Comparison of ENCODE assay signal across 13 cellular contexts in the genomic region with DNA sequence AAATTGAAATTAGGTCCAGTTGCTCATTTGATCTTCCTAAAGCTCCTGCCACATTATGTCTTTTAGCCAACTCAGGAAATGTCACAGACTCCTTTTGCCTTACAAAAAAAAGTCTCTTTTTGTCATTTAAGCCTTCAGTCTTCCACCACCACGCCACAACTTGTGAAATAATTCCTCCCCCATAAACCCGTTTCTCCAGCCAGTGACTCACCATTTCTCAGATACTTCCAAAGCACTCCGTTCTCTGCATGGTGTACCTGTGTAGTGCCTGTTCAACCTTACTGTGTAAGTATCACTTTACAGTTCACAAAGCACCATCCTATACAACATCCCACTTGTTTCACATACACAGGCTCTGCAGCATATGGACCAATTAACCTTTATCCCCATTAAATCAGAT.
DNase-seq lines count a peak whose midpoint lies in the region; ATAC-seq, FAIRE-seq and TF ChIP-seq lines count a peak whose summit lies in the region.
"Had no signal": no experiment of that assay in that cellular context is flagged by ENCODE, and none has a peak within 500 bp of the region (broad histone marks: within the 10 kb centered on the region; RNA-seq: fewer than 3 reads in every experiment).

No MANE protein-coding gene starts in this region.

- H3K4me1 ChIP-seq in skeletal muscle satellite cell (ENCODE audit: control insufficient read depth, insufficient read depth, low read length): peaks cover 10% of the 10 kb centered on the region
- peaks cover 0 to 7% (median 0%) of the 10 kb centered on the region in 4 donors for H3K4me1 ChIP-seq in right lobe of liver

- H3K4me2 ChIP-seq in skeletal muscle satellite cell (ENCODE audit: low read length): peak overlapping the region; percentile 25

- H3K27me3 ChIP-seq in skeletal muscle satellite cell (ENCODE audit: control insufficient read depth, insufficient read depth, low read length) (no peaks in the 10 kb centered on the region), right lobe of liver (no peaks in the 10 kb centered on the region)
- H3K27me3 ChIP-seq: vagina had no signal

- peak; percentile 28 for DNase-seq in HT-29 (ENCODE audit: low spot score)
- peak; percentile 33 for DNase-seq in RCC 7860 (ENCODE audit: low spot score)
- peak; percentile 60 for DNase-seq in fibroblast of pulmonary artery (ENCODE audit: low read depth)
- no peak for DNase-seq in activated CD4-positive, alpha-beta T cell treated with anti-CD3 and anti-CD28 coated beads for 48 hours
- DNase-seq in activated naive CD4-positive, alpha-beta T cell treated with anti-CD3 and anti-CD28 coated beads, Interleukin-2, amount 50 U/mL, for 72 hours (ENCODE audit: low spot score in 2 of 2): no peak
- DNase-seq in stimulated activated naive CD4-positive, alpha-beta T cell treated with Interleukin-2 at 50 U/mL for 16 hours (lab: John Stamatoyannopoulos, UW): no peak
- no peak for DNase-seq in right lobe of liver
- DNase-seq: activated CD4-positive, alpha-beta T cell treated with anti-CD3 and anti-CD28 coated beads, Interleukin-2, amount 50 U/mL, for 1 hour; activated naive CD4-positive, alpha-beta T cell treated with Interleukin-2 at 50 U/mL for 16 hours; CD4-positive, alpha-beta memory T cell; GOT3 had no signal

- 87% methylated on average over 3 of the region's 3 CpGs for WGBS in right lobe of liver (ENCODE audit: insufficient coverage, low coverage, low lambda C conversion rate, missing lambda C conversion rate)

- no peak overlapping the region for H3K27ac Mint-ChIP-seq in activated naive CD4-positive, alpha-beta T cell treated with anti-CD3 and anti-CD28 coated beads, Interleukin-2, amount 50 U/mL, for 72 hours
- H3K27ac Mint-ChIP-seq: CD4-positive, alpha-beta memory T cell had no signal

- no peak for ATAC-seq in activated naive CD4-positive, alpha-beta T cell treated with anti-CD3 and anti-CD28 coated beads, Interleukin-2, amount 50 U/mL, for 72 hours
- ATAC-seq in right lobe of liver: no peak

- TF ChIP-seq POLR2A in right lobe of liver (IDR thresholded peaks at IDR 0.05): no peak

- H3K36me3 ChIP-seq in skeletal muscle satellite cell (ENCODE audit: insufficient read depth, low read length): no peaks in the 10 kb centered on the region
- H3K36me3 ChIP-seq in right lobe of liver: no peaks in the 10 kb centered on the region
- H3K36me3 ChIP-seq: vagina had no signal

- intact Hi-C loops in right lobe of liver (cut with DNase I): no loop called here

- H3K36me3 Mint-ChIP-seq in activated naive CD4-positive, alpha-beta T cell treated with anti-CD3 and anti-CD28 coated beads, Interleukin-2, amount 50 U/mL, for 72 hours: no peaks in the 10 kb centered on the region
- H3K36me3 Mint-ChIP-seq: CD4-positive, alpha-beta memory T cell had no signal

- TF ChIP-seq CTCF in fibroblast of pulmonary artery (IDR thresholded peaks at IDR 0.05; ENCODE audit: low read length, missing control alignments): no peak
- TF ChIP-seq CTCF in right lobe of liver (IDR thresholded peaks at IDR 0.05): no peak

- H3K9me3 ChIP-seq in skeletal muscle satellite cell (replicated peaks; ENCODE audit: low read length): no peaks in the 10 kb centered on the region
- no peaks in the 10 kb centered on the region for H3K9me3 ChIP-seq in right lobe of liver
- H3K9me3 ChIP-seq: vagina had no signal

- peak; percentile 2 for FAIRE-seq in RCC 7860 (lab: Jason Lieb, UNC)

- H3K27ac ChIP-seq in right lobe of liver: no peak overlapping the region
- H3K27ac ChIP-seq: vagina had no signal

- H3K4me3 ChIP-seq in fibroblast of pulmonary artery (replicated peaks; ENCODE audit: low read depth, low read length) (no peak overlapping the region), skeletal muscle satellite cell (ENCODE audit: low read length) (no peak overlapping the region), right lobe of liver (no peak overlapping the region)
- H3K4me3 ChIP-seq: vagina had no signal

- no peaks in the 10 kb centered on the region for H3K9me3 Mint-ChIP-seq in activated naive CD4-positive, alpha-beta T cell treated with anti-CD3 and anti-CD28 coated beads, Interleukin-2, amount 50 U/mL, for 72 hours
- H3K9me3 Mint-ChIP-seq: CD4-positive, alpha-beta memory T cell had no signal

- H3K9ac ChIP-seq in skeletal muscle satellite cell (ENCODE audit: low read depth, low read length): no peak overlapping the region

Comparison
In these comparisons a context has a peak if more than half of its experiments do, and no peak if none do; other contexts are left out.
1. DNase-seq: peak in HT-29 (single experiment), RCC 7860 (single experiment) and fibroblast of pulmonary artery (single experiment); none in activated CD4-positive, alpha-beta T cell treated with anti-CD3 and anti-CD28 coated beads for 48 hours (single experiment), activated naive CD4-positive, alpha-beta T cell treated with anti-CD3 and anti-CD28 coated beads, Interleukin-2, amount 50 U/mL, for 72 hours (0 of 2), stimulated activated naive CD4-positive, alpha-beta T cell treated with Interleukin-2 at 50 U/mL for 16 hours (single experiment) and right lobe of liver (0 of 3).